ENCODE assay signal across 1 cellular context in the genomic region with DNA sequence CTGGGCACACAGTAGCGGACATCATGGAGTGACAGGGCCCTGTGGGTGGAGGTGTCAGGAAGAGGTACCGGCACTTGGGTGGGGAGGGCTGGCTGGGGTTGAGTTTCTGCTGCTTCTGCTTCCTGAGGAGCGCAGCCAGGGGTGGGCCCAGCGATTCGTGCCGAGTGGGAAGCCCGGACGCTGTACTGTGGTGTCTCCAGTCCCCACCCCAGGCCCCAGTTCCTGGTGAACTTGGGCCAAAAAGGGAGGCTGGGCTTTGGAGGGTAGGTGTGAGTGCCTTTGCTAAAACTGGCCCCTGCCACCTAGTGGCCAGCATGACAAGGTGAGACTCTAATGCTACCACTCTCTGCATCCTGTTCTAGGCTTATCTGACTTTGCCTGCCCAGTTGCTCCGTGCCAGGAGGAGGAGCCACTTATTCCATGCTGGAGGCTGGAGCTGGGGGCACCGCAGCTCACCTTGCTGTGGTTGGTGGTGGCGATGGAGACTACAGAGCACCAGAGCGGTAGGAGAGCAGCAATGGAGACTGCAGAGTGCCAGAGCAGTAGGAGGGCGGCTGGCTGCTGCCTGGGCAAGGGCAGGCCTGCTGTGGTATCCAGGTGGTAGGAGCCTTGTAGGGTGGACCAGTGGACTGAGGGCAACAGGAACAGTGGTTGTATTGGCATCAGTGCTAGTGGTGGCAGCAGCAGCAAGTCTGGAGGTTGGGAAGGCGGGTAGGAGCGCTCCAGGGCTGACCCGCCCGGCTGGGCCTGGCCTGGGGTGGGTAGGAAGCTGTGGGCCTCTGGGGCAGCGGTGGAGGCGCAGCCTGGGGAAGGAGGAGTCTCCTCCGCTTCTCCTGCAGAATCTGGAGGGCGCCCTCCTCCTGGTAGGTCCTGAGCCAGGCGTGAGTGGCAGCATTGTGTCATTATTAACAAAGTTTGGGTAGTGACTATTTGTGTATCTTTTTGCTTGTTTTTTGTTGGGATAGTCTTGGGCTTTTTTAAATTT.
TF ChIP-seq lines count a peak whose summit lies in the region.

No MANE protein-coding gene starts in this region.

TF ChIP-seq in K562, 482 proteins besides CTCF, POLR2A, EP300 and RAD21:
- no peak for TF ChIP-seq TAF7 (tag; IDR thresholded peaks at IDR 0.05)
- TF ChIP-seq NRF1 (conservative IDR thresholded peaks at IDR 0.05 in 1 of 2, IDR thresholded peaks at IDR 0.05 in 1 of 2): no peak
- TF ChIP-seq ZNF124 (CRISPR knock-in tag; IDR thresholded peaks at IDR 0.05): no peak
- TF ChIP-seq CHD1 (IDR thresholded peaks at IDR 0.05; ENCODE audit: low read length): no peak
- TF ChIP-seq NCOA6 (IDR thresholded peaks at IDR 0.05): no peak
- no peak for TF ChIP-seq NR4A1 (CRISPR knock-in tag; IDR thresholded peaks at IDR 0.05)
- no peak for TF ChIP-seq NR4A1 (tag; IDR thresholded peaks at IDR 0.05)
- TF ChIP-seq MBD2 (IDR thresholded peaks at IDR 0.05; ENCODE audit: borderline replicate concordance, low read depth): no peak
- TF ChIP-seq RCOR1 (IDR thresholded peaks at IDR 0.05; ENCODE audit: borderline replicate concordance in 1 of 2, low read depth in 2 of 2, low read length in 2 of 2): no peak
- no peak for TF ChIP-seq RFX1 (IDR thresholded peaks at IDR 0.05)
- no peak for TF ChIP-seq NCOA1 (IDR thresholded peaks at IDR 0.05; ENCODE audit: low read depth)
- TF ChIP-seq EZH2 (IDR thresholded peaks at IDR 0.05; ENCODE audit: borderline replicate concordance, low read depth, low read length): no peak
- no peak for TF ChIP-seq TCF7L2 (IDR thresholded peaks at IDR 0.05; ENCODE audit: low read depth, low read length)
- TF ChIP-seq ZNF282 (CRISPR knock-in tag; IDR thresholded peaks at IDR 0.05): no peak
- TF ChIP-seq LEF1 (IDR thresholded peaks at IDR 0.05): no peak
- no peak for TF ChIP-seq ASH1L (IDR thresholded peaks at IDR 0.05; ENCODE audit: borderline replicate concordance, low read depth, partially characterized antibody)
